ENCODE assay signal across 8 cellular contexts in the genomic region with DNA sequence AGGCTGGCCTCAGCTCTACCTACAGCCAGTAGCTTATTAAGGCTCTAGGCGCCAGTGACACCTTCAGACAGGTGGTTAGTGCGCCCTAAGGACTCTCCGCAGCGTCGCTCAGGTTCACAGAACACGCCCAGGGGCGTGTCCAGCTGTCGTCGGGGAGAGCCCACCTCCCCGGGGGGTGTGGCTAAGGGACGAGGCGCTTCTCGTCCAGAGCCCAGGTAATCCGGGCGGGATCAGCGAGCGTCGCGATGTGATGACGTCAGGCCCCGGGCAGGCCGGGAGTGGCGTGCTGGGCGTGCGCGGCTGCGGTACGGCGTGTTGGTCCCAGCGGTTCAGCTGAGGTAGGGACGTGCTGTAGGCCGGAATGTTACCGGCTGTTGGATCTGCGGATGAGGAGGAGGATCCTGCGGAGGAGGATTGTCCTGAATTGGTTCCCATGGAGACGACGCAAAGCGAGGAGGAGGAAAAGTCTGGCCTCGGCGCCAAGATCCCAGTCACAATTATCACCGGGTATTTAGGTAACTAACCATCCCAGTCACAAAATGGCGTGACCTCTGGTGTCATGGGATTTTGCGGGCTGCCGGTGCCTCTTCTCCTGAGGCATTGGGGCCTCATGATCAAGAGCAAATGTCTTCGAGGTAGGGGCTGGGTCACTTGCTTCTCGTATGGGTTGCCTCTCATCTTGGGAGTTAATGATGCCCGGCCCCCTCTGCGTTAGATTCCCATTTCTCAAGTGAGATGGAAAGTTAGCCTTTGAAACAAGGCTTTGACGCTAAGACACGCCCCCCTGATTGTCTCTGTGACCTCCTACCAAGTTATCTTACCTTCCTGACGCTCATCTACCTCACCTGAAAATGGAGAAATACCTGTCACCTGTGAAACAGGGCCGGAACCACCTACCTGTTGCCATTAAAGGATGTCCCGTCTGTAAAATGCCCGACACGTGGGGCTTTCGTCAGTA. TPM values are rescaled to one million over a fixed set of nuclear protein-coding genes. Genes with fewer than 3 reads are reported as not detected.
DNase-seq lines count a peak whose midpoint lies in the region; ATAC-seq and TF ChIP-seq lines count a peak whose summit lies in the region.
"Not testable (repeated sequence)": the region's sequence is repeated elsewhere in the genome, so short reads cannot be mapped to it uniquely, and the experiment has no call there.

Gene ZNG1B, plus strand, starts transcription at position 184 of the 958 bp plus-strand sequence. Its CDS starts 178 bp downstream, at position 362.

- not testable (repeated sequence) for ATAC-seq in activated naive CD8-positive, alpha-beta T cell treated with anti-CD3 and anti-CD28 coated beads, Interleukin-2, amount 10 ng/mL, durations not matched to agents 7 days and 5 days (ENCODE audit: low read depth); esophagus mucosa; right lobe of liver; stimulated activated memory B cell treated with anti-CD40 and anti-IgM and Interleukin-4, amounts not matched to agents 10 μg/mL and 1 μg/mL and 100 μg/mL, for 72 hours

- TF ChIP-seq CTCF in LNCaP clone FGC (IDR thresholded peaks at IDR 0.05; ENCODE audit: control insufficient read depth, extremely low read depth, insufficient read depth); right lobe of liver (IDR thresholded peaks at IDR 0.05); retinal pigment epithelial cell (conservative IDR thresholded peaks at IDR 0.05; ENCODE audit: low read depth, low read length): not testable (repeated sequence)

- H3K4me3 Mint-ChIP-seq in activated naive CD8-positive, alpha-beta T cell treated with anti-CD3 and anti-CD28 coated beads, Interleukin-2, amount 10 ng/mL, durations not matched to agents 7 days and 5 days = peak within 1 kb of the TSS; percentile 84
- peak within 1 kb of the TSS; percentile 93 for H3K4me3 Mint-ChIP-seq in stimulated activated memory B cell treated with anti-CD40 and anti-IgM and Interleukin-4, amounts not matched to agents 10 μg/mL and 1 μg/mL and 100 μg/mL, for 72 hours

- H3K9me3 Mint-ChIP-seq in activated naive CD8-positive, alpha-beta T cell treated with anti-CD3 and anti-CD28 coated beads, Interleukin-2, amount 10 ng/mL, durations not matched to agents 7 days and 5 days; stimulated activated memory B cell treated with anti-CD40 and anti-IgM and Interleukin-4, amounts not matched to agents 10 μg/mL and 1 μg/mL and 100 μg/mL, for 72 hours: not testable (repeated sequence)

- peak within 1 kb of the TSS; percentile 89 for H3K27ac Mint-ChIP-seq in activated naive CD8-positive, alpha-beta T cell treated with anti-CD3 and anti-CD28 coated beads, Interleukin-2, amount 10 ng/mL, durations not matched to agents 7 days and 5 days
- H3K27ac Mint-ChIP-seq in stimulated activated memory B cell treated with anti-CD40 and anti-IgM and Interleukin-4, amounts not matched to agents 10 μg/mL and 1 μg/mL and 100 μg/mL, for 72 hours = peak within 1 kb of the TSS; percentile 89

- TF ChIP-seq POLR2A in right lobe of liver (IDR thresholded peaks at IDR 0.05) = not testable (repeated sequence)

- H3K27ac ChIP-seq in right lobe of liver = peak within 1 kb of the TSS; percentile 29 to 36 (median 33)

- POLR2A ChIA-PET in activated naive CD8-positive, alpha-beta T cell treated with anti-CD3 and anti-CD28 coated beads, Interleukin-2, amount 10 ng/mL, durations not matched to agents 7 days and 5 days (lab: Charles Lee) = not testable (repeated sequence)

- intact Hi-C loops in right lobe of liver (cut with DNase I) = not testable (repeated sequence)

- not testable (repeated sequence) for H3K27me3 ChIP-seq in right lobe of liver

- H3K27me3 Mint-ChIP-seq in activated naive CD8-positive, alpha-beta T cell treated with anti-CD3 and anti-CD28 coated beads, Interleukin-2, amount 10 ng/mL, durations not matched to agents 7 days and 5 days; stimulated activated memory B cell treated with anti-CD40 and anti-IgM and Interleukin-4, amounts not matched to agents 10 μg/mL and 1 μg/mL and 100 μg/mL, for 72 hours: not testable (repeated sequence)

- not testable (repeated sequence) for H3K4me1 Mint-ChIP-seq in activated naive CD8-positive, alpha-beta T cell treated with anti-CD3 and anti-CD28 coated beads, Interleukin-2, amount 10 ng/mL, durations not matched to agents 7 days and 5 days; stimulated activated memory B cell treated with anti-CD40 and anti-IgM and Interleukin-4, amounts not matched to agents 10 μg/mL and 1 μg/mL and 100 μg/mL, for 72 hours

- H3K4me1 ChIP-seq in right lobe of liver = not testable (repeated sequence)

- peak; percentile 21 for DNase-seq in Caki2 (ENCODE audit: low read depth)
- DNase-seq in LNCaP clone FGC (ENCODE audit: low read depth) = peak; percentile 0
- DNase-seq in activated CD4-positive, alpha-beta T cell treated with anti-CD3 and anti-CD28 coated beads for 1 hour = peak; percentile 72
- peak; percentile 76 for DNase-seq in activated naive CD8-positive, alpha-beta T cell treated with anti-CD3 and anti-CD28 coated beads, Interleukin-2, amount 10 ng/mL, durations not matched to agents 7 days and 5 days
- peak; percentile 84 to 91 (median 87) for DNase-seq in right lobe of liver
- DNase-seq in retinal pigment epithelial cell (ENCODE audit: low read depth) = not testable (repeated sequence)

- not testable (repeated sequence) for H3K9me3 ChIP-seq in right lobe of liver

- not testable (repeated sequence) for H3K36me3 ChIP-seq in right lobe of liver

- H3K4me3 ChIP-seq in LNCaP clone FGC (ENCODE audit: low read depth, low read length) (peak within 1 kb of the TSS; percentile 61), right lobe of liver (peak within 1 kb of the TSS; percentile 33 to 54 (median 53)), retinal pigment epithelial cell (ENCODE audit: low read length) (peak within 1 kb of the TSS; percentile 56)

- in situ Hi-C loops in Caki2 (cut with HindIII; ENCODE audit: low pct_unique_long_range_greater_than_20kb, low sequenced_read_pairs) = not testable (repeated sequence)

- not testable (repeated sequence) for H3K36me3 Mint-ChIP-seq in activated naive CD8-positive, alpha-beta T cell treated with anti-CD3 and anti-CD28 coated beads, Interleukin-2, amount 10 ng/mL, durations not matched to agents 7 days and 5 days; stimulated activated memory B cell treated with anti-CD40 and anti-IgM and Interleukin-4, amounts not matched to agents 10 μg/mL and 1 μg/mL and 100 μg/mL, for 72 hours

- under 1% methylated on average over 20 of the region's 56 CpGs for WGBS in right lobe of liver (ENCODE audit: insufficient coverage, low coverage, low lambda C conversion rate, missing lambda C conversion rate)

RNA-seq across cellular contexts. Expression of gene ZNG1B, which starts in this region (rescaled TPM):
- 16.4 and 29.1 TPM in 2 replicates for total RNA-seq in Caki2 (2014; rRNA removed; shearing (Covaris generic); ENCODE audit: low replicate concordance)
- total RNA-seq in activated naive CD8-positive, alpha-beta T cell treated with anti-CD3 and anti-CD28 coated beads, Interleukin-2, amount 10 ng/mL, durations not matched to agents 7 days and 5 days = 10 to 100 TPM; 35.3 to 38.7 TPM
- total RNA-seq in esophagus mucosa = 25.5 TPM
- total RNA-seq in right lobe of liver = 10 to 100 TPM; 10.8 to 16.4 (median 13.3) TPM
